Comparison of ENCODE assay signal across 11 cellular contexts in genomic region chr22:32622004-32622761, GRCh38.
DNase-seq lines count a peak whose midpoint lies in the region; ATAC-seq and TF ChIP-seq lines count a peak whose summit lies in the region.
"Had no signal": no experiment of that assay in that cellular context is flagged by ENCODE, and none has a peak within 500 bp of the region (broad histone marks: within the 10 kb centered on the region; RNA-seq: fewer than 3 reads in every experiment).

No MANE protein-coding gene starts in this region.

- DNase-seq in AG08395 (ENCODE audit: low spot score): peak; percentile 87
- DNase-seq in amniotic epithelial cell (ENCODE audit: low read depth): peak; percentile 74
- peak; percentile 62 for DNase-seq in left ventricle myocardium superior
- no peak for DNase-seq in osteocyte (ENCODE audit: extremely low spot score, unreplicated experiment)
- DNase-seq in foreskin keratinocyte: no peak
- DNase-seq in CD8-positive, alpha-beta memory T cell: no peak
- DNase-seq: midbrain; stimulated activated naive CD8-positive, alpha-beta T cell treated with anti-CD3 and anti-CD28 coated beads, Interleukin-15, amount 100 ng/mL, for 72 hours had no signal

- no peaks in the 10 kb centered on the region for H3K4me1 ChIP-seq in foreskin keratinocyte
- no peaks in the 10 kb centered on the region for H3K4me1 ChIP-seq in CD8-positive, alpha-beta memory T cell (ENCODE audit: insufficient read depth, low read length)

- H3K4me3 ChIP-seq in CD8-positive, alpha-beta memory T cell (ENCODE audit: low read length): no peak overlapping the region

- intact Hi-C loops in left ventricle myocardium superior (cut with micrococcal nuclease): loop anchor here (5.0 kb wide), 1 partner anchor 90 kb away; no protein-coding TSS in a partner anchor

- peaks cover 25% of the 10 kb centered on the region for H3K4me1 Mint-ChIP-seq in osteocyte (ENCODE audit: unreplicated experiment)
- no peaks in the 10 kb centered on the region for H3K4me1 Mint-ChIP-seq in CD8-positive, alpha-beta memory T cell
- H3K4me1 Mint-ChIP-seq: B cell had no signal

- peaks cover 3% of the 10 kb centered on the region for H3K27me3 ChIP-seq in foreskin keratinocyte
- no peaks in the 10 kb centered on the region for H3K27me3 ChIP-seq in CD8-positive, alpha-beta memory T cell (ENCODE audit: insufficient read depth, low read length, poor library complexity, severe bottlenecking)

- POLR2A ChIA-PET in CD8-positive, alpha-beta memory T cell (lab: Charles Lee): no interaction called here

- no peaks in the 10 kb centered on the region for H3K27me3 Mint-ChIP-seq in osteocyte (ENCODE audit: unreplicated experiment)
- H3K27me3 Mint-ChIP-seq in CD8-positive, alpha-beta memory T cell: peaks cover 2 to 12% of the 10 kb centered on the region in 2 donors

- TF ChIP-seq CTCF in osteocyte (IDR thresholded peaks at IDR 0.05) (no peak), foreskin keratinocyte (conservative IDR thresholded peaks at IDR 0.05) (no peak)

- peaks cover 5% of the 10 kb centered on the region for H3K9me3 Mint-ChIP-seq in osteocyte (ENCODE audit: unreplicated experiment)
- H3K9me3 Mint-ChIP-seq in CD8-positive, alpha-beta memory T cell: peaks cover 0 to 3% (median 0%) of the 10 kb centered on the region in 5 donors

- H3K27ac ChIP-seq in foreskin keratinocyte: no peak overlapping the region
- no peak overlapping the region for H3K27ac ChIP-seq in CD8-positive, alpha-beta memory T cell (ENCODE audit: low read depth, low read length)

- ATAC-seq in left ventricle myocardium superior: peak; percentile 69
- ATAC-seq in GM19463 (IDR thresholded peaks at IDR 0.05; ENCODE audit: unreplicated experiment): no peak
- ATAC-seq in foreskin keratinocyte: no peak
- no peak for ATAC-seq in GM21423 (IDR thresholded peaks at IDR 0.05; ENCODE audit: unreplicated experiment)
- ATAC-seq: stimulated activated naive CD8-positive, alpha-beta T cell treated with anti-CD3 and anti-CD28 coated beads, Interleukin-15, amount 100 ng/mL, for 72 hours had no signal

- H3K27ac Mint-ChIP-seq in osteocyte (ENCODE audit: unreplicated experiment): peak overlapping the region; percentile 82
- no peak overlapping the region for H3K27ac Mint-ChIP-seq in CD8-positive, alpha-beta memory T cell
- H3K27ac Mint-ChIP-seq: B cell; stimulated activated naive CD8-positive, alpha-beta T cell treated with anti-CD3 and anti-CD28 coated beads, Interleukin-15, amount 100 ng/mL, for 72 hours had no signal

- CTCF ChIA-PET in CD8-positive, alpha-beta memory T cell (lab: Charles Lee): no interaction called here

- H3K4me3 Mint-ChIP-seq in osteocyte (ENCODE audit: unreplicated experiment): no peak overlapping the region
- no peak overlapping the region for H3K4me3 Mint-ChIP-seq in CD8-positive, alpha-beta memory T cell
- H3K4me3 Mint-ChIP-seq: B cell; stimulated activated naive CD8-positive, alpha-beta T cell treated with anti-CD3 and anti-CD28 coated beads, Interleukin-15, amount 100 ng/mL, for 72 hours had no signal

- no peaks in the 10 kb centered on the region for H3K9me3 ChIP-seq in CD8-positive, alpha-beta memory T cell (ENCODE audit: low read length)

- no peaks in the 10 kb centered on the region for H3K36me3 ChIP-seq in CD8-positive, alpha-beta memory T cell (ENCODE audit: insufficient read depth, low read length)

- no peaks in the 10 kb centered on the region for H3K36me3 Mint-ChIP-seq in osteocyte (ENCODE audit: unreplicated experiment)
- H3K36me3 Mint-ChIP-seq in CD8-positive, alpha-beta memory T cell: no peaks in the 10 kb centered on the region

Comparison
In these comparisons a context has a peak if more than half of its experiments do, and no peak if none do; other contexts are left out.
1. DNase-seq: peak in AG08395 (single experiment), amniotic epithelial cell (single experiment) and left ventricle myocardium superior (single experiment); none in osteocyte (single experiment), foreskin keratinocyte (0 of 2) and CD8-positive, alpha-beta memory T cell (0 of 5).